ENCODE assay signal across 21 cellular contexts in the genomic region with DNA sequence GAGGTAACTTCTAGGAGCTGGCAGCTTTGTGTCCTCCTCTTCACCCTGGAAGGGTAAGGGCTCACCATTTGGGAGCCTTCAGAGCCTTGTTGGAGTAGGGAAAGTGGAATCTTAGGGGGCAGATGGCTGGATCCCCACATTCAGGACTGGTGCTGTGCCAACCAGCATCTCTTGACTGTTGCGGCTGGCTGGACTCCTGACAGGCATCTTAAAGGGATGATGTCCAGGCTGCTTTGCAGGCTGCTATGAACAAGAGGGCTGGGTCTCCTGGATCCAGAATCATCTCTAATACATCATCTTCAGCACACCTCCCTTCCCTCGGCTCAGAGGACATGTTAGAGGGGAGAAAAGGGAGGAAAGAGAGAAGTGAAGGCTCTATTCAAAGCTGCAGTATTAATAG. TPM values are rescaled to one million over a fixed set of nuclear protein-coding genes. Genes with fewer than 3 reads are reported as not detected.
DNase-seq lines count a peak whose midpoint lies in the region; ATAC-seq and TF ChIP-seq lines count a peak whose summit lies in the region.
"Had no signal": no experiment of that assay in that cellular context is flagged by ENCODE, and none has a peak within 500 bp of the region (broad histone marks: within the 10 kb centered on the region; RNA-seq: fewer than 3 reads in every experiment).

No MANE protein-coding gene starts in this region.

- no peaks in the 10 kb centered on the region for H3K9me3 ChIP-seq in osteoblast (ENCODE audit: low read depth, low read length)
- H3K9me3 ChIP-seq: A549; BE2C; BLaER1 treated with 17β-estradiol and CSF1 and Interleukin-3, amounts not matched to agents 10 nM and 100 nM had no signal

- H3K4me3 Mint-ChIP-seq in activated T-helper 17 cell treated with anti-CD3 and anti-CD28 coated beads, Interleukin-2, amount 50 U/mL, for 72 hours = no peak overlapping the region
- H3K4me3 Mint-ChIP-seq: CD14-positive monocyte; CD4-positive, alpha-beta T cell had no signal

- no peaks in the 10 kb centered on the region for H3K79me2 ChIP-seq in osteoblast (ENCODE audit: insufficient read depth, low read length)

- peaks cover 6% of the 10 kb centered on the region for H3K4me1 Mint-ChIP-seq in activated T-helper 17 cell treated with anti-CD3 and anti-CD28 coated beads, Interleukin-2, amount 50 U/mL, for 72 hours

- no peak for TF ChIP-seq CTCF in 22Rv1 (IDR thresholded peaks at IDR 0.05)
- no peak for TF ChIP-seq CTCF in osteoblast (IDR thresholded peaks at IDR 0.05; ENCODE audit: extremely low read depth, low read depth, low read length)

- H3K4me2 ChIP-seq in osteoblast (ENCODE audit: insufficient read depth, low read length) = no peak overlapping the region
- H3K4me2 ChIP-seq: A549; BLaER1 treated with 17β-estradiol and CSF1 and Interleukin-3, amounts not matched to agents 10 nM and 100 nM had no signal

- H3K4me1 ChIP-seq in osteoblast (ENCODE audit: insufficient read depth, low read length) = peaks cover 4% of the 10 kb centered on the region
- H3K4me1 ChIP-seq: BE2C had no signal

- no peaks in the 10 kb centered on the region for H3K36me3 Mint-ChIP-seq in activated T-helper 17 cell treated with anti-CD3 and anti-CD28 coated beads, Interleukin-2, amount 50 U/mL, for 72 hours (ENCODE audit: low read depth)
- H3K36me3 Mint-ChIP-seq: CD14-positive monocyte had no signal

- peaks cover 11% of the 10 kb centered on the region for H3K36me3 ChIP-seq in osteoblast (ENCODE audit: insufficient read depth, low read length)

- H3K27me3 ChIP-seq in osteoblast (ENCODE audit: insufficient read depth, low read length) = no peaks in the 10 kb centered on the region
- H3K27me3 ChIP-seq: BE2C; BLaER1 treated with 17β-estradiol and CSF1 and Interleukin-3, amounts not matched to agents 10 nM and 100 nM had no signal

- DNase-seq in cerebellar cortex (ENCODE audit: low spot score) (peak; percentile 25), osteoblast (ENCODE audit: insufficient read length, low spot score, missing footprints) (peak; percentile 80), DMS53 treated with DMSO at 0.1 percent for 48 hours (lab: John Stamatoyannopoulos, UW; ENCODE audit: unreplicated experiment) (no peak), NCI-H82 (lab: John Stamatoyannopoulos, UW) (no peak), NCI-H774 (lab: John Stamatoyannopoulos, UW) (no peak)
- DNase-seq: 8988T; ACHN; AML-193; BE2C; CD4-positive, alpha-beta T cell; CD8-positive, alpha-beta memory T cell; DMS 273 treated with DMSO at 0.1 percent for 48 hours; GM23248; H7; HCEC 1CT had no signal

- H3K27ac Mint-ChIP-seq in activated T-helper 17 cell treated with anti-CD3 and anti-CD28 coated beads, Interleukin-2, amount 50 U/mL, for 72 hours = peak overlapping the region; percentile 1
- H3K27ac Mint-ChIP-seq: CD4-positive, alpha-beta T cell had no signal

- H3K9me3 Mint-ChIP-seq in activated T-helper 17 cell treated with anti-CD3 and anti-CD28 coated beads, Interleukin-2, amount 50 U/mL, for 72 hours = no peaks in the 10 kb centered on the region
- H3K9me3 Mint-ChIP-seq: CD4-positive, alpha-beta T cell; CD8-positive, alpha-beta memory T cell had no signal

- no peaks in the 10 kb centered on the region for H3K27me3 Mint-ChIP-seq in activated T-helper 17 cell treated with anti-CD3 and anti-CD28 coated beads, Interleukin-2, amount 50 U/mL, for 72 hours
- H3K27me3 Mint-ChIP-seq: CD4-positive, alpha-beta T cell had no signal

- H4K20me1 ChIP-seq in osteoblast (ENCODE audit: insufficient read depth, low read length) = peaks cover 18% of the 10 kb centered on the region

- no peak for ATAC-seq in activated T-helper 17 cell treated with anti-CD3 and anti-CD28 coated beads, Interleukin-2, amount 50 U/mL, for 72 hours (replicated peaks)
- no peak for ATAC-seq in HG02973 (IDR thresholded peaks at IDR 0.05; ENCODE audit: unreplicated experiment)
- ATAC-seq: A549 had no signal

- H2AFZ ChIP-seq in osteoblast (ENCODE audit: low read length) = no peak overlapping the region
- H2AFZ ChIP-seq: GM23248 had no signal

- H3K4me3 ChIP-seq in osteoblast (ENCODE audit: insufficient read depth, low read length) = no peak overlapping the region
- H3K4me3 ChIP-seq: A549; BLaER1 treated with 17β-estradiol and CSF1 and Interleukin-3, amounts not matched to agents 10 nM and 100 nM; GM23248 had no signal

- H3K27ac ChIP-seq in 22Rv1 = 0 out of 2 replicates have a peak overlapping the region, but pooled peaks have one; percentile 12
- no peak overlapping the region for H3K27ac ChIP-seq in osteoblast (ENCODE audit: low read depth, low read length)
- H3K27ac ChIP-seq: A549; BLaER1 treated with 17β-estradiol and CSF1 and Interleukin-3, amounts not matched to agents 10 nM and 100 nM; GM23248 had no signal

RNA-seq across cellular contexts. Expression of a gene that starts 4.4 kb away (rescaled TPM):
- 10 to 100 TPM in 1 of 2 donors, 1 to 10 TPM in 1; 5.9 to 17.7 TPM for total RNA-seq in activated T-helper 17 cell treated with anti-CD3 and anti-CD28 coated beads, Interleukin-2, amount 50 U/mL, for 72 hours
- total RNA-seq in osteoblast = 10.9 and 15.2 TPM in 2 replicates

RNA-seq across cellular contexts. Expression of a gene that starts 29.3 kb away (rescaled TPM):
- total RNA-seq in activated T-helper 17 cell treated with anti-CD3 and anti-CD28 coated beads, Interleukin-2, amount 50 U/mL, for 72 hours = 100 to 1,000 TPM in 1 of 2 donors, 10 to 100 TPM in 1; 81.4 to 122 TPM
- total RNA-seq in osteoblast = 48.6 and 53.6 TPM in 2 replicates

RNA-seq across cellular contexts. Expression of a gene that starts 33.8 kb away (rescaled TPM):
- total RNA-seq in activated T-helper 17 cell treated with anti-CD3 and anti-CD28 coated beads, Interleukin-2, amount 50 U/mL, for 72 hours = under 1 TPM in 1 of 2 donors, not detected in 1; 0.24 TPM
- total RNA-seq in osteoblast = 30.8 and 33.0 TPM in 2 replicates
- total RNA-seq: CD4-positive, alpha-beta T cell had no signal

RNA-seq across cellular contexts. Expression of a gene that starts 43.0 kb away (rescaled TPM):
- total RNA-seq in activated T-helper 17 cell treated with anti-CD3 and anti-CD28 coated beads, Interleukin-2, amount 50 U/mL, for 72 hours = 1 to 10 TPM; 2.5 to 4.2 TPM
- total RNA-seq in osteoblast = 0.29 and 0.36 TPM in 2 replicates

Comparison
In these comparisons a context has a peak if more than half of its experiments do, and no peak if none do; other contexts are left out.
1. DNase-seq: peak in cerebellar cortex (single experiment) and osteoblast (single experiment); none in DMS53 treated with DMSO at 0.1 percent for 48 hours (single experiment), NCI-H82 (single experiment) and NCI-H774 (single experiment).
2. RNA of a gene that starts 33.8 kb away (total RNA-seq): 30.8 to 33.0 TPM in osteoblast; 0.24 TPM in activated T-helper 17 cell treated with anti-CD3 and anti-CD28 coated beads, Interleukin-2, amount 50 U/mL, for 72 hours; every median in the first group is over 10 times any median in the second.